ENCODE assay signal across 33 cellular contexts in the genomic region with DNA sequence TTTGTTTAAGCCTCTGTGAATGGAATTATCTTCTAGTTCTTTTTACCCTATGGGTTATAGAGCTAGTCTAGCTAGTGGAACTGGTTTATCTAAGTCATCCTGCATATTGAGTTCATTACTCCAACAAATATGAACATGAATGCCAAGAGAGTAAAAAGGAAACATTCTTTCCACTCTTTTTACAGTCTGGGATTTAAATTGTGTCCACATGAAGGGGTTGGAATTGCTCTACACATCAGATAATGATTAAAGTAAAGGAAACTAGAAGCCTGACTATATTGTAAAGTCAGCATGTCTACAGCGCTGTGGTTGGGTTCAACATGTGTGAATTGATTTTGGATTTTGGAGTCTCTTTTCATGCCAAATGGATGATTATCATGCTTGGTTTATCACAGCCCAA.
DNase-seq lines count a peak whose midpoint lies in the region; ATAC-seq and TF ChIP-seq lines count a peak whose summit lies in the region.
"Had no signal": no experiment of that assay in that cellular context is flagged by ENCODE, and none has a peak within 500 bp of the region (broad histone marks: within the 10 kb centered on the region; RNA-seq: fewer than 3 reads in every experiment).

No MANE protein-coding gene starts in this region.

- no peaks in the 10 kb centered on the region for H3K9me2 ChIP-seq in PC-3 (replicated peaks; ENCODE audit: low read length)

- H3K27me3 ChIP-seq in PC-3 (ENCODE audit: low read length) (no peaks in the 10 kb centered on the region), H7 (ENCODE audit: control insufficient read depth, insufficient read depth, low read length) (no peaks in the 10 kb centered on the region)
- H3K27me3 ChIP-seq: esophagus squamous epithelium, SJSA1, upper lobe of left lung had no signal

- H4K20me1 ChIP-seq in PC-3 (ENCODE audit: low read length): no peaks in the 10 kb centered on the region

- H3K27ac ChIP-seq in PC-3 (ENCODE audit: low read length): no peak overlapping the region
- H3K27ac ChIP-seq: esophagus squamous epithelium, RWPE1, SJSA1, upper lobe of left lung had no signal

- H3K9me3 ChIP-seq in PC-3 (ENCODE audit: low read length): no peaks in the 10 kb centered on the region
- H3K9me3 ChIP-seq: esophagus squamous epithelium, mucosa of descending colon, SJSA1, upper lobe of left lung had no signal

- no peak for ATAC-seq in PC-3
- ATAC-seq in GM21737 (IDR thresholded peaks at IDR 0.05; ENCODE audit: unreplicated experiment): no peak
- ATAC-seq: GM23338, left cardiac atrium, mucosa of descending colon, natural killer cell had no signal

- H3K36me3 ChIP-seq in PC-3 (ENCODE audit: low read depth, low read length) (no peaks in the 10 kb centered on the region), H7 (replicated peaks; ENCODE audit: control insufficient read depth, insufficient read depth, low read length) (no peaks in the 10 kb centered on the region)
- H3K36me3 ChIP-seq: esophagus squamous epithelium, SJSA1, upper lobe of left lung had no signal

- no peaks in the 10 kb centered on the region for H3F3A ChIP-seq in PC-3 (ENCODE audit: low read length, unreplicated experiment)

- intact Hi-C loops in PC-3 (cut with micrococcal nuclease): no loop called here

- H3K4me3 ChIP-seq in PC-3 (ENCODE audit: low read length) (no peak overlapping the region), epithelial cell of esophagus (ENCODE audit: low read length) (no peak overlapping the region), H7 (ENCODE audit: insufficient read depth, low read depth, low read length) (no peak overlapping the region)
- H3K4me3 ChIP-seq: esophagus squamous epithelium, GM23338, lung, mucosa of descending colon, SJSA1, upper lobe of left lung had no signal

- CTCF ChIA-PET in PC-3 (lab: Charles Lee): no interaction called here

- no peak overlapping the region for H3K4me2 ChIP-seq in PC-3 (ENCODE audit: low read length)
- H3K4me2 ChIP-seq: GM23338 had no signal

- TF ChIP-seq CTCF in PC-3 (conservative IDR thresholded peaks at IDR 0.05; ENCODE audit: low read depth, low read length) (no peak), epithelial cell of esophagus (IDR thresholded peaks at IDR 0.05; ENCODE audit: insufficient read depth, low read depth, low read length, missing control alignments) (no peak)

- no peaks in the 10 kb centered on the region for H3K4me1 ChIP-seq in PC-3 (ENCODE audit: insufficient read depth, low read length)
- H3K4me1 ChIP-seq: SJSA1, upper lobe of left lung had no signal

- no TSS peak for BruUV-seq in PC-3 (replicated peaks; lab: Mats Ljungman, UMichigan)

- POLR2A ChIA-PET in PC-3 (lab: Charles Lee; ENCODE audit: unreplicated experiment): no interaction called here

- H3K79me2 ChIP-seq in PC-3 (ENCODE audit: low read length): no peaks in the 10 kb centered on the region

- H3K9ac ChIP-seq in PC-3 (ENCODE audit: low read length): no peak overlapping the region

- DNase-seq in GM03348 (ENCODE audit: low spot score) (peak; percentile 40), PC-3 (peak; percentile 8), epithelial cell of esophagus (ENCODE audit: low read depth) (peak; percentile 52), stromal cell of bone marrow (ENCODE audit: low read depth) (peak; percentile 30), H7 (no peak)
- no peak for DNase-seq in stimulated activated naive CD4-positive, alpha-beta T cell treated with Interleukin-2 at 50 U/mL for 16 hours (lab: John Stamatoyannopoulos, UW)
- DNase-seq: activated B cell treated with CpG ODN at 0.5 μM for 24 hours; activated CD4-positive, alpha-beta T cell treated with anti-CD3 and anti-CD28 coated beads, Interleukin-2, amount 10 ng/mL, durations not matched to agents 7 days and 5 days; activated naive CD8-positive, alpha-beta T cell treated with anti-CD3 and anti-CD28 coated beads for 36 hours; AML-193; aorta; CD4-positive, alpha-beta memory T cell; central memory CD4-positive, alpha-beta T cell; cortex of kidney; esophagus squamous epithelium; immature natural killer cell; left cardiac atrium; mucosa of descending colon; natural killer cell; NCI-H1092; NCI-H1694 treated with DMSO at 0.1 percent for 48 hours; NCI-H2171; NCI-H510A treated with DMSO at 0.1 percent for 48 hours; occipital lobe; stimulated activated CD4-positive, alpha-beta T cell treated with anti-CD3 and anti-CD28 coated beads, Interleukin-15, amount 100 ng/mL, for 24 hours; stimulated activated CD4-positive, alpha-beta T cell treated with anti-CD3 and anti-CD28 coated beads, Interleukin-4, amount 100 ng/mL, for 4 hours; substantia nigra; upper lobe of left lung had no signal

- no peak overlapping the region for H2AFZ ChIP-seq in PC-3 (ENCODE audit: low read length)
- H2AFZ ChIP-seq: GM23338 had no signal

Comparison
In these comparisons a context has a peak if more than half of its experiments do, and no peak if none do; other contexts are left out.
1. DNase-seq: peak in GM03348 (single experiment), PC-3 (single experiment), epithelial cell of esophagus (single experiment) and stromal cell of bone marrow (single experiment); none in stimulated activated naive CD4-positive, alpha-beta T cell treated with Interleukin-2 at 50 U/mL for 16 hours (single experiment) and H7 (single experiment).